ENCODE assay signal across 13 cellular contexts in genomic region chrX:151551176-151551575, GRCh38. TPM values are rescaled to one million over a fixed set of nuclear protein-coding genes. Genes with fewer than 3 reads are reported as not detected.
"Had no signal": no experiment of that assay in that cellular context is flagged by ENCODE, and none has a peak within 500 bp of the region (broad histone marks: within the 10 kb centered on the region; RNA-seq: fewer than 3 reads in every experiment).

No MANE protein-coding gene starts in this region.

RNA-seq across cellular contexts. Expression of gene PASD1, which starts 12.3 kb away (rescaled TPM):
- total RNA-seq: stomach, subcutaneous adipose tissue, suprapubic skin, temporal lobe, thoracic aorta, tibial nerve, transverse colon, upper lobe of left lung, upper lobe of right lung, ureter, urinary bladder, uterus, vagina had no signal
